In genomic region chr4:133045288-133045687, GRCh38 we compare ENCODE assay signal across 36 cellular contexts.
"Had no signal": no experiment of that assay in that cellular context is flagged by ENCODE, and none has a peak within 500 bp of the region (broad histone marks: within the 10 kb centered on the region; RNA-seq: fewer than 3 reads in every experiment).

No MANE protein-coding gene starts in this region.

- H3K27me3 ChIP-seq: MG63 had no signal

- H3K36me3 ChIP-seq: MG63 had no signal

- H3K9me3 ChIP-seq: MG63 had no signal

- H3K4me3 ChIP-seq: MG63 had no signal

- DNase-seq: MG63, MM.1S, MV-4-11, NCI-H1048, NCI-H1092, NCI-H1092 treated with DMSO at 0.1 percent for 48 hours, NCI-H1105, NCI-H1105 treated with DMSO at 0.1 percent for 48 hours, NCI-H1417, NCI-H1417 treated with DMSO at 0.1 percent for 48 hours, NCI-H1436, NCI-H1436 treated with DMSO at 0.1 percent for 48 hours, NCI-H146, NCI-H1694, NCI-H1694 treated with DMSO at 0.1 percent for 48 hours, NCI-H187, NCI-H187 treated with DMSO at 0.1 percent for 48 hours, NCI-H1930, NCI-H2029, NCI-H2029 treated with DMSO at 0.1 percent for 48 hours, NCI-H2081, NCI-H2081 treated with DMSO at 0.1 percent for 48 hours, NCI-H2107, NCI-H2171, NCI-H2171 treated with DMSO at 0.1 percent for 48 hours, NCI-H2227 treated with DMSO at 0.1 percent for 48 hours, NCI-H226, NCI-H345, NCI-H446, NCI-H446 treated with DMSO at 0.1 percent for 48 hours, NCI-H510A, NCI-H510A treated with DMSO at 0.1 percent for 48 hours, NCI-H524, NCI-H524 treated with DMSO at 0.1 percent for 48 hours, NCI-H526, NCI-H526 treated with DMSO at 0.1 percent for 48 hours had no signal
